8 cellular contexts compared by ENCODE assay signal in genomic region chr1:13725714-13726175, GRCh38. TPM values are rescaled to one million over a fixed set of nuclear protein-coding genes. Genes with fewer than 3 reads are reported as not detected.
DNase-seq lines count a peak whose midpoint lies in the region; ATAC-seq and TF ChIP-seq lines count a peak whose summit lies in the region.

No MANE protein-coding gene starts in this region.

- H3K9ac ChIP-seq in IMR-90 (ENCODE audit: low read depth, low read length) = no peak overlapping the region

- WGBS in IMR-90 (ENCODE audit: extremely low coverage in 2 of 2, insufficient read length in 1 of 2), 2 experiments = 79% methylated on average over 2 of the region's 4 CpGs; no CpG with 5 or more reads in 1 of the 2 experiments

- H3K18ac ChIP-seq in IMR-90 (ENCODE audit: low read depth, low read length) = no peak overlapping the region

- H3K4ac ChIP-seq in IMR-90 (ENCODE audit: low read depth, low read length) = no peak overlapping the region

- H3K4me2 ChIP-seq in IMR-90 (ENCODE audit: low read depth, low read length) = no peak overlapping the region

- no peaks in the 10 kb centered on the region for H3K36me3 ChIP-seq in IMR-90 (ENCODE audit: control insufficient read depth, insufficient read depth, low read length)
- H3K36me3 ChIP-seq in tibial artery = no peaks in the 10 kb centered on the region

- ATAC-seq in IMR-90 (ENCODE audit: low read depth) = peak; percentile 32; the same call in 1 of the 2 replicates
- ATAC-seq in esophagus mucosa = peak; percentile 23
- no peak for ATAC-seq in GM21737 (IDR thresholded peaks at IDR 0.05; ENCODE audit: unreplicated experiment)

- CTCF ChIA-PET in IMR-90 (lab: Yijun Ruan, JAX) = interaction anchor here (1.6 kb wide), 1 partner anchor 10 kb away, joined by 5 read pairs; no protein-coding TSS in a partner anchor

- no peaks in the 10 kb centered on the region for H4K20me1 ChIP-seq in IMR-90 (ENCODE audit: insufficient read depth, low read length)

- H2BK5ac ChIP-seq in IMR-90 (ENCODE audit: low read depth, low read length, poor library complexity, severe bottlenecking) = no peak overlapping the region

- TF ChIP-seq POLR2A in IMR-90 (IDR thresholded peaks at IDR 0.05; ENCODE audit: low read depth, low read length) = no peak

- no peak overlapping the region for H4K5ac ChIP-seq in IMR-90 (ENCODE audit: low read depth, low read length)

- no peak overlapping the region for H2BK20ac ChIP-seq in IMR-90 (ENCODE audit: low read depth, low read length)

- DNase-seq in EL (peak; percentile 5), IMR-90 (peak; percentile 25), retinal pigment epithelial cell (ENCODE audit: low read depth) (peak; percentile 13), tibial artery (no peak), coronary artery (ENCODE audit: low spot score) (no peak)
- DNase-seq in activated CD4-positive, alpha-beta T cell treated with anti-CD3 and anti-CD28 coated beads, Interleukin-2, amount 50 U/mL, for 4 hours = peak; percentile 58 to 60

- dilution Hi-C loops in IMR-90 (cut with HindIII; ENCODE audit: low sequenced_read_pairs, unreplicated experiment) = no loop called here

- no peak overlapping the region for H3K23ac ChIP-seq in IMR-90 (ENCODE audit: low read depth, low read length)

- in situ Hi-C loops in IMR-90 (cut with MboI; ENCODE audit: low sequenced_read_pairs) = no loop called here

- H2BK120ac ChIP-seq in IMR-90 (ENCODE audit: low read depth, low read length) = no peak overlapping the region

- no peak overlapping the region for H3K27ac ChIP-seq in IMR-90 (ENCODE audit: insufficient read depth, low read length)
- no peak overlapping the region for H3K27ac ChIP-seq in tibial artery
- no peak overlapping the region for H3K27ac ChIP-seq in coronary artery

- H3K79me1 ChIP-seq in IMR-90 (ENCODE audit: low read depth in 1 of 2, low read length in 2 of 2) = peaks cover 3 to 13% of the 10 kb centered on the region in 2 experiments; a peak in 2 of 4 replicates

- POLR2A ChIA-PET in IMR-90 (lab: Charles Lee; ENCODE audit: unreplicated experiment) = no interaction called here

- H3K9me1 ChIP-seq in IMR-90 (ENCODE audit: insufficient read depth, low read length) = peaks cover 2% of the 10 kb centered on the region; the same call in 1 of the 2 replicates

- H2BK15ac ChIP-seq in IMR-90 (ENCODE audit: low read depth, low read length) = no peak overlapping the region

- H2AFZ ChIP-seq in IMR-90 (replicated peaks; ENCODE audit: low read length, poor library complexity) = no peak overlapping the region

- no peak overlapping the region for H3K56ac ChIP-seq in IMR-90 (ENCODE audit: extremely low read depth, insufficient read depth, low read length)

- intact Hi-C loops in IMR-90 (cut with micrococcal nuclease) (no loop called here), tibial artery (cut with DNase I; ENCODE audit: low total_unique reads) (no loop called here)

- no peak overlapping the region for H2AK5ac ChIP-seq in IMR-90 (ENCODE audit: low read depth, low read length)

- 0 out of 2 replicates have a peak, but pooled peaks have one; percentile 13 for TF ChIP-seq RAD21 in IMR-90 (IDR thresholded peaks at IDR 0.05; ENCODE audit: low read length)

- TF ChIP-seq CTCF in IMR-90 (conservative IDR thresholded peaks at IDR 0.05; ENCODE audit: low read depth, low read length) = 0 out of 2 replicates have a peak, but pooled peaks have one; percentile 25
- TF ChIP-seq CTCF in retinal pigment epithelial cell (conservative IDR thresholded peaks at IDR 0.05; ENCODE audit: low read depth, low read length) = peak; percentile 71
- peak in 1 of 2 experiments; percentile 4 for TF ChIP-seq CTCF in tibial artery (IDR thresholded peaks at IDR 0.05)
- no peak for TF ChIP-seq CTCF in coronary artery (IDR thresholded peaks at IDR 0.05)

- BruUV-seq in IMR-90 (replicated peaks; lab: Mats Ljungman, UMichigan) = no TSS peak

- no peak overlapping the region for H4K8ac ChIP-seq in IMR-90 (ENCODE audit: low read depth in 2 of 2, low read length in 2 of 2)

- no peaks in the 10 kb centered on the region for H3K27me3 ChIP-seq in IMR-90 (ENCODE audit: control insufficient read depth, insufficient read depth, low read length)
- H3K27me3 ChIP-seq in tibial artery = no peaks in the 10 kb centered on the region

- no peak overlapping the region for H2AK9ac ChIP-seq in IMR-90 (replicated peaks; ENCODE audit: low read depth, low read length, poor library complexity)

- no peaks in the 10 kb centered on the region for H3K9me3 ChIP-seq in IMR-90 (ENCODE audit: control insufficient read depth, insufficient read depth, low read length)
- H3K9me3 ChIP-seq in tibial artery = no peaks in the 10 kb centered on the region

- H3K14ac ChIP-seq in IMR-90 (replicated peaks; ENCODE audit: low read depth, low read length) = no peak overlapping the region

- H3K4me3 ChIP-seq in IMR-90 (ENCODE audit: insufficient read depth, low read depth, low read length) (no peak overlapping the region), retinal pigment epithelial cell (ENCODE audit: low read length) (no peak overlapping the region), tibial artery (no peak overlapping the region), coronary artery (no peak overlapping the region)

- H3K4me1 ChIP-seq in IMR-90 (ENCODE audit: control insufficient read depth, insufficient read depth, low read length) (peaks cover 4% of the 10 kb centered on the region; the same call in 1 of the 2 replicates), tibial artery (no peaks in the 10 kb centered on the region)

- H4K91ac ChIP-seq in IMR-90 (ENCODE audit: insufficient read depth, low read depth, low read length) = no peak overlapping the region

TF ChIP-seq in IMR-90, 13 proteins besides CTCF, POLR2A, EP300 and RAD21:
- TF ChIP-seq CHD1 (IDR thresholded peaks at IDR 0.05; ENCODE audit: low read depth, low read length) = no peak
- TF ChIP-seq NFE2L2 (IDR thresholded peaks at IDR 0.05; ENCODE audit: low read depth, low read length) = no peak
- no peak for TF ChIP-seq MXI1 (IDR thresholded peaks at IDR 0.05; ENCODE audit: borderline replicate concordance, low read depth, low read length)
- TF ChIP-seq CEBPB (IDR thresholded peaks at IDR 0.05; ENCODE audit: low read depth, low read length) = no peak
- TF ChIP-seq BHLHE40 (IDR thresholded peaks at IDR 0.05; ENCODE audit: low read depth, low read length) = no peak
- no peak for TF ChIP-seq MAFK (IDR thresholded peaks at IDR 0.05; ENCODE audit: low read depth, low read length)
- no peak for TF ChIP-seq USF2 (IDR thresholded peaks at IDR 0.05; ENCODE audit: low read depth, low read length)
- no peak for TF ChIP-seq RFX5 (IDR thresholded peaks at IDR 0.05; ENCODE audit: low read depth, low read length)
- TF ChIP-seq RCOR1 (IDR thresholded peaks at IDR 0.05; ENCODE audit: insufficient replicate concordance, low read length) = no peak
- TF ChIP-seq ELK1 (IDR thresholded peaks at IDR 0.05; ENCODE audit: borderline replicate concordance, low read depth, low read length) = no peak
- TF ChIP-seq FOS (IDR thresholded peaks at IDR 0.05; ENCODE audit: low read depth, low read length) = no peak

RNA-seq across cellular contexts. Expression of gene PRDM2, which starts 25.8 kb away (rescaled TPM):
- total RNA-seq in IMR-90 (2012; rRNA removed) = 3.4 and 4.7 TPM in 2 replicates
- 8.4 and 8.9 TPM in 2 replicates for polyA plus RNA-seq in IMR-90 (2012; rRNA removed)
- polyA plus RNA-seq in IMR-90 (2012; cell fraction: cytosol; rRNA removed) = 3.6 and 5.6 TPM in 2 replicates
- 15.1 and 38.5 TPM in 2 replicates for polyA plus RNA-seq in IMR-90 (2012; cell fraction: nucleus; rRNA removed; ENCODE audit: low replicate concordance)
- 24.7 TPM for total RNA-seq in esophagus mucosa

Comparison
In these comparisons a context has a peak if more than half of its experiments do, and no peak if none do; other contexts are left out.
1. DNase-seq: peak in EL (single experiment), IMR-90 (single experiment), activated CD4-positive, alpha-beta T cell treated with anti-CD3 and anti-CD28 coated beads, Interleukin-2, amount 50 U/mL, for 4 hours (2 of 2) and retinal pigment epithelial cell (single experiment); none in tibial artery (0 of 2) and coronary artery (single experiment).